In genomic region chr11:69249086-69249640, GRCh38 we compare ENCODE assay signal across 16 cellular contexts. TPM values are rescaled to one million over a fixed set of nuclear protein-coding genes. Genes with fewer than 3 reads are reported as not detected.
"Had no signal": no experiment of that assay in that cellular context is flagged by ENCODE, and none has a peak within 500 bp of the region (broad histone marks: within the 10 kb centered on the region; RNA-seq: fewer than 3 reads in every experiment).

No MANE protein-coding gene starts in this region.

- FAIRE-seq: colon had no signal

- H3K27ac ChIP-seq: gastrocnemius medialis, neutrophil, parathyroid adenoma, transverse colon, WERI-Rb-1 had no signal

- H3K27me3 ChIP-seq: neutrophil, transverse colon had no signal

- H3K36me3 ChIP-seq: gastrocnemius medialis, neutrophil, transverse colon, WERI-Rb-1 had no signal

- H3K9ac ChIP-seq: parathyroid adenoma had no signal

- H3K36me3 Mint-ChIP-seq: brain had no signal

- H3K4me1 ChIP-seq: gastrocnemius medialis, parathyroid adenoma, transverse colon had no signal

- H3K27ac Mint-ChIP-seq: naive thymus-derived CD8-positive, alpha-beta T cell had no signal

- DNase-seq: activated CD4-positive, alpha-beta T cell treated with anti-CD3 and anti-CD28 coated beads for 1 hour; activated CD4-positive, alpha-beta T cell treated with anti-CD3 and anti-CD28 coated beads, Interleukin-2, amount 50 U/mL, for 4 hours; activated naive CD4-positive, alpha-beta T cell; central memory CD4-positive, alpha-beta T cell; gastrocnemius medialis; kidney glomerular epithelial cell; stimulated activated naive CD8-positive, alpha-beta T cell treated with anti-CD3 and anti-CD28 coated beads, Interleukin-15, Interleukin-2, amounts not matched to agents 100 U/mL and 50 U/mL, for 24 hours; substantia nigra; T-helper 2 cell; transverse colon; WERI-Rb-1 had no signal

- H2AFZ ChIP-seq: parathyroid adenoma had no signal

- H3K4me3 ChIP-seq: gastrocnemius medialis, transverse colon had no signal

- H3K4me3 Mint-ChIP-seq: brain; naive thymus-derived CD8-positive, alpha-beta T cell had no signal

- ATAC-seq: gastrocnemius medialis; naive thymus-derived CD8-positive, alpha-beta T cell; stimulated activated naive CD8-positive, alpha-beta T cell treated with anti-CD3 and anti-CD28 coated beads, Interleukin-15, Interleukin-2, amounts not matched to agents 100 U/mL and 50 U/mL, for 24 hours had no signal

- H3K9me3 ChIP-seq: gastrocnemius medialis, neutrophil had no signal

- H3K79me2 ChIP-seq: parathyroid adenoma had no signal

RNA-seq across cellular contexts. Expression of gene MYEOV, which starts 44.8 kb away (rescaled TPM):
- total RNA-seq: naive thymus-derived CD8-positive, alpha-beta T cell had no signal
- polyA plus RNA-seq: naive thymus-derived CD8-positive, alpha-beta T cell had no signal
